Comparison of ENCODE assay signal across 23 cellular contexts in genomic region chr17:41123991-41124371, GRCh38. TPM values are rescaled to one million over a fixed set of nuclear protein-coding genes. Genes with fewer than 3 reads are reported as not detected.
"Had no signal": no experiment of that assay in that cellular context is flagged by ENCODE, and none has a peak within 500 bp of the region (broad histone marks: within the 10 kb centered on the region; RNA-seq: fewer than 3 reads in every experiment).

KRTAP4-12 (minus strand) TSS chr17:41124182; CDS start chr17:41124122, 60 bp downstream.

RNA-seq across cellular contexts. Expression of gene KRTAP4-12, which starts in this region (rescaled TPM):
- total RNA-seq: activated B cell treated with CpG ODN at 0.5 μM for 24 hours; activated CD8-positive, alpha-beta memory T cell treated with anti-CD3 and anti-CD28 coated beads, Interleukin-2, amount 10 ng/mL, durations not matched to agents 7 days and 5 days; activated CD8-positive, alpha-beta T cell treated with anti-CD3 and anti-CD28 coated beads, Interleukin-2, amount 10 ng/mL, durations not matched to agents 7 days and 5 days; ascending aorta; cardiac muscle cell; cerebellum; endothelial cell of umbilical vein; fibroblast of lung; fibroblast of villous mesenchyme; gastroesophageal sphincter; left cardiac atrium; left ventricle myocardium superior; lung microvascular endothelial cell; mucosa of gallbladder; neural crest cell; occipital lobe; psoas muscle; sigmoid colon; T-helper 2 cell treated with Interferon-gamma antibody and Interleukin-4, amounts not matched to agents 100 ng/mL and 5 ng/mL, for 36 hours; upper lobe of right lung had no signal
- polyA plus RNA-seq: cardiac muscle cell, endothelial cell of umbilical vein, esophagus, fibroblast of lung, keratinocyte, psoas muscle, sigmoid colon, small intestine had no signal
